In genomic region chr1:230067441-230067870, GRCh38 we compare ENCODE assay signal across 1 cellular context.
TF ChIP-seq lines count a peak whose summit lies in the region.

No MANE protein-coding gene starts in this region.

TF ChIP-seq in HEK293, 187 proteins besides CTCF, POLR2A, EP300 and RAD21 (continued from another document):
- TF ChIP-seq, protein P1, sequence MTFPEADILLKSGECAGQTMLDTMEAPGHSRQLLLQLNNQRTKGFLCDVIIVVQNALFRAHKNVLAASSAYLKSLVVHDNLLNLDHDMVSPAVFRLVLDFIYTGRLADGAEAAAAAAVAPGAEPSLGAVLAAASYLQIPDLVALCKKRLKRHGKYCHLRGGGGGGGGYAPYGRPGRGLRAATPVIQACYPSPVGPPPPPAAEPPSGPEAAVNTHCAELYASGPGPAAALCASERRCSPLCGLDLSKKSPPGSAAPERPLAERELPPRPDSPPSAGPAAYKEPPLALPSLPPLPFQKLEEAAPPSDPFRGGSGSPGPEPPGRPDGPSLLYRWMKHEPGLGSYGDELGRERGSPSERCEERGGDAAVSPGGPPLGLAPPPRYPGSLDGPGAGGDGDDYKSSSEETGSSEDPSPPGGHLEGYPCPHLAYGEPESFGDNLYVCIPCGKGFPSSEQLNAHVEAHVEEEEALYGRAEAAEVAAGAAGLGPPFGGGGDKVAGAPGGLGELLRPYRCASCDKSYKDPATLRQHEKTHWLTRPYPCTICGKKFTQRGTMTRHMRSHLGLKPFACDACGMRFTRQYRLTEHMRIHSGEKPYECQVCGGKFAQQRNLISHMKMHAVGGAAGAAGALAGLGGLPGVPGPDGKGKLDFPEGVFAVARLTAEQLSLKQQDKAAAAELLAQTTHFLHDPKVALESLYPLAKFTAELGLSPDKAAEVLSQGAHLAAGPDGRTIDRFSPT (tag by site-specific recombination; IDR thresholded peaks at IDR 0.05): no peak
- no peak for TF ChIP-seq REST (tag by site-specific recombination; IDR thresholded peaks at IDR 0.05)
- no peak for TF ChIP-seq KLF1 (tag by site-specific recombination; IDR thresholded peaks at IDR 0.05)
- TF ChIP-seq ZIC2 (tag by site-specific recombination; IDR thresholded peaks at IDR 0.05): no peak
- TF ChIP-seq BCL11A (tag by site-specific recombination; IDR thresholded peaks at IDR 0.05; ENCODE audit: low read depth): no peak
- TF ChIP-seq, protein P2, sequence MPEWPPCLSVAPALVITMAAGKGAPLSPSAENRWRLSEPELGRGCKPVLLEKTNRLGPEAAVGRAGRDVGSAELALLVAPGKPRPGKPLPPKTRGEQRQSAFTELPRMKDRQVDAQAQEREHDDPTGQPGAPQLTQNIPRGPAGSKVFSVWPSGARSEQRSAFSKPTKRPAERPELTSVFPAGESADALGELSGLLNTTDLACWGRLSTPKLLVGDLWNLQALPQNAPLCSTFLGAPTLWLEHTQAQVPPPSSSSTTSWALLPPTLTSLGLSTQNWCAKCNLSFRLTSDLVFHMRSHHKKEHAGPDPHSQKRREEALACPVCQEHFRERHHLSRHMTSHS (tag by site-specific recombination; IDR thresholded peaks at IDR 0.05): no peak
- no peak for TF ChIP-seq ZNF169 (tag by site-specific recombination; IDR thresholded peaks at IDR 0.05)
- TF ChIP-seq ZNF514 (tag by site-specific recombination; IDR thresholded peaks at IDR 0.05): no peak
- no peak for TF ChIP-seq ZNF624 (tag by site-specific recombination; IDR thresholded peaks at IDR 0.05)
- TF ChIP-seq ZNF211 (tag by site-specific recombination; IDR thresholded peaks at IDR 0.05; ENCODE audit: low read depth): no peak
- no peak for TF ChIP-seq ZBTB7A (tag by site-specific recombination; IDR thresholded peaks at IDR 0.05; ENCODE audit: low read depth)
- TF ChIP-seq ZNF830 (tag by site-specific recombination; IDR thresholded peaks at IDR 0.05; ENCODE audit: low read depth): no peak
- peak; percentile 43; the same call in 1 of the 2 replicates for TF ChIP-seq WT1 (tag by site-specific recombination; IDR thresholded peaks at IDR 0.05)
- TF ChIP-seq ZNF48 (tag by site-specific recombination; IDR thresholded peaks at IDR 0.05): no peak
- TF ChIP-seq, protein P3, sequence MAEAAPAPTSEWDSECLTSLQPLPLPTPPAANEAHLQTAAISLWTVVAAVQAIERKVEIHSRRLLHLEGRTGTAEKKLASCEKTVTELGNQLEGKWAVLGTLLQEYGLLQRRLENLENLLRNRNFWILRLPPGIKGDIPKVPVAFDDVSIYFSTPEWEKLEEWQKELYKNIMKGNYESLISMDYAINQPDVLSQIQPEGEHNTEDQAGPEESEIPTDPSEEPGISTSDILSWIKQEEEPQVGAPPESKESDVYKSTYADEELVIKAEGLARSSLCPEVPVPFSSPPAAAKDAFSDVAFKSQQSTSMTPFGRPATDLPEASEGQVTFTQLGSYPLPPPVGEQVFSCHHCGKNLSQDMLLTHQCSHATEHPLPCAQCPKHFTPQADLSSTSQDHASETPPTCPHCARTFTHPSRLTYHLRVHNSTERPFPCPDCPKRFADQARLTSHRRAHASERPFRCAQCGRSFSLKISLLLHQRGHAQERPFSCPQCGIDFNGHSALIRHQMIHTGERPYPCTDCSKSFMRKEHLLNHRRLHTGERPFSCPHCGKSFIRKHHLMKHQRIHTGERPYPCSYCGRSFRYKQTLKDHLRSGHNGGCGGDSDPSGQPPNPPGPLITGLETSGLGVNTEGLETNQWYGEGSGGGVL (tag by site-specific recombination; IDR thresholded peaks at IDR 0.05): 0 out of 2 replicates have a peak, but pooled peaks have one; percentile 37
- TF ChIP-seq ZNF529 (tag by site-specific recombination; IDR thresholded peaks at IDR 0.05; ENCODE audit: insufficient replicate concordance): no peak
- TF ChIP-seq KLF16 (tag by site-specific recombination; IDR thresholded peaks at IDR 0.05): no peak
- no peak for TF ChIP-seq ZNF148 (tag by site-specific recombination; IDR thresholded peaks at IDR 0.05; ENCODE audit: borderline replicate concordance)
- no peak for TF ChIP-seq ZNF23 (tag by site-specific recombination; IDR thresholded peaks at IDR 0.05; ENCODE audit: borderline replicate concordance)
- no peak for TF ChIP-seq ZSCAN16 (tag by site-specific recombination; IDR thresholded peaks at IDR 0.05)
- TF ChIP-seq ZNF473 (tag by site-specific recombination; IDR thresholded peaks at IDR 0.05): no peak
